In the genomic region with DNA sequence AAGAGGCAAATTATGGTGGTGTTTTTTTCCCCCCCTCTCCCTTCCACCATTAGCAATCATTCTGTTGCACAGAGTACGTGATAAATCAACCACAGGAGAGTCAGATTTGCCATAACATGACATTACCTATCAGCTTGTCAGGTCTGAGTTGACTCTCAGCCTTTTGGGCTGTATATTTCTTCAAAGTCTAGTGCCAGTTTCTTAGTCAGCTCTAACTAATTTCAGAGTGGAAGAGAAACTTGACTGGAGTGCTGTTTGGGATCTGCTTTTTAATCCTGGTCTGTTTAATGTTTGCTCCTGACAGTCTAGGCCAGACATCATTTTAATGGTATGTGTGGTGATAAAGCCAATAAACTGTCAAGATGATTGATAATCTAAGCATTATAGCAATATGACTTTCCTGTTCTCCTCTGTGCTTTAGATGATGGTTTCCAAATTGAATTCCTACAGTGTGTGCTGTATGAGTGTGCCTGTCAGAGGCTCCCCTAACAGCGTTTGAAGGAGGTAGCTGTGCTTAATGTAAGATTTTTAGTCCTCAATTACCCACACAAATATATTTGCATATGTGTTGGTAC, we compare ENCODE assay signal across 12 cellular contexts.
DNase-seq lines count a peak whose midpoint lies in the region; ATAC-seq and TF ChIP-seq lines count a peak whose summit lies in the region.
"Had no signal": no experiment of that assay in that cellular context is flagged by ENCODE, and none has a peak within 500 bp of the region (broad histone marks: within the 10 kb centered on the region; RNA-seq: fewer than 3 reads in every experiment).

No MANE protein-coding gene starts in this region.

- H3K9me2 ChIP-seq in neural cell (ENCODE audit: insufficient read depth, low read length), result no peaks in the 10 kb centered on the region

- H3K9ac ChIP-seq in neural cell (ENCODE audit: low read length), result no peak overlapping the region

- H3K27ac Mint-ChIP-seq in Caco-2 (ENCODE audit: unreplicated experiment), result peak overlapping the region; percentile 48
- H3K27ac Mint-ChIP-seq in activated naive CD4-positive, alpha-beta T cell treated with anti-CD3 and anti-CD28 coated beads for 36 hours, result no peak overlapping the region
- H3K27ac Mint-ChIP-seq: activated CD8-positive, alpha-beta T cell treated with anti-CD3 and anti-CD28 coated beads for 36 hours had no signal

- BruUV-seq in Caco-2 (replicated peaks; lab: Mats Ljungman, UMichigan), result no TSS peak

- H3K9me3 Mint-ChIP-seq in Caco-2 (ENCODE audit: unreplicated experiment), result no peaks in the 10 kb centered on the region
- H3K9me3 Mint-ChIP-seq in activated naive CD4-positive, alpha-beta T cell treated with anti-CD3 and anti-CD28 coated beads for 36 hours, result no peaks in the 10 kb centered on the region
- H3K9me3 Mint-ChIP-seq: activated CD8-positive, alpha-beta T cell treated with anti-CD3 and anti-CD28 coated beads for 36 hours had no signal

- TF ChIP-seq EP300 in neural cell (conservative IDR thresholded peaks at IDR 0.05; ENCODE audit: poor library complexity, severe bottlenecking), result peak; percentile 91

- H3K36me3 ChIP-seq in Caco-2 (ENCODE audit: control insufficient read depth, insufficient read depth, low read length), result no peaks in the 10 kb centered on the region
- no peaks in the 10 kb centered on the region for H3K36me3 ChIP-seq in neural cell (ENCODE audit: insufficient read depth, low read length)
- H3K36me3 ChIP-seq: tibial artery had no signal

- H3K4me3 ChIP-seq in Caco-2 (ENCODE audit: low read depth, low read length) (no peak overlapping the region), cardiac fibroblast (replicated peaks in 1 of 2; ENCODE audit: low read depth in 2 of 2, low read length in 2 of 2) (no peak overlapping the region), neural cell (ENCODE audit: low read length) (peak overlapping the region; percentile 11)
- H3K4me3 ChIP-seq: tibial artery had no signal

- POLR2A ChIA-PET in Caco-2 (lab: Charles Lee), result interaction anchor here (0.5 kb wide), 1 partner anchor 42 kb away, joined by 4 read pairs; no protein-coding TSS in a partner anchor

- H3K4me1 Mint-ChIP-seq in Caco-2 (ENCODE audit: low read depth, unreplicated experiment), result peaks cover 20% of the 10 kb centered on the region
- H3K4me1 Mint-ChIP-seq in activated naive CD4-positive, alpha-beta T cell treated with anti-CD3 and anti-CD28 coated beads for 36 hours (ENCODE audit: low read depth), result peaks cover 3% of the 10 kb centered on the region

- H3K27ac ChIP-seq in neural cell (ENCODE audit: low read length), result no peak overlapping the region

- DNase-seq in Caco-2 (no peak), NCI-H1436 treated with DMSO at 0.1 percent for 48 hours (lab: John Stamatoyannopoulos, UW) (peak; percentile 10), cardiac fibroblast (ENCODE audit: low read depth in 2 of 2) (peak; percentile 41 to 79)
- no peak for DNase-seq in activated naive CD4-positive, alpha-beta T cell treated with anti-CD3 and anti-CD28 coated beads for 36 hours
- DNase-seq: amygdala, NCI-H187 treated with DMSO at 0.1 percent for 48 hours, tibial artery had no signal

- no peaks in the 10 kb centered on the region for H3K79me2 ChIP-seq in neural cell (replicated peaks; ENCODE audit: insufficient read depth, low read length)

- no peak overlapping the region for H3K4me3 Mint-ChIP-seq in Caco-2 (ENCODE audit: unreplicated experiment)
- H3K4me3 Mint-ChIP-seq in activated naive CD4-positive, alpha-beta T cell treated with anti-CD3 and anti-CD28 coated beads for 36 hours, result no peak overlapping the region
- H3K4me3 Mint-ChIP-seq: activated CD8-positive, alpha-beta T cell treated with anti-CD3 and anti-CD28 coated beads for 36 hours had no signal

- ATAC-seq in HG03521 (IDR thresholded peaks at IDR 0.05; ENCODE audit: unreplicated experiment) (no peak), HG02885 (IDR thresholded peaks at IDR 0.05; ENCODE audit: poor library complexity, unreplicated experiment) (no peak), GM21423 (IDR thresholded peaks at IDR 0.05; ENCODE audit: unreplicated experiment) (no peak)
- ATAC-seq: activated CD8-positive, alpha-beta T cell treated with anti-CD3 and anti-CD28 coated beads for 36 hours had no signal

- TF ChIP-seq CTCF in Caco-2 (IDR thresholded peaks at IDR 0.05; ENCODE audit: insufficient read depth in 1 of 2, low read depth in 1 of 2, low read length in 1 of 2, severe bottlenecking in 1 of 2, unreplicated experiment in 1 of 2), result no peak
- TF ChIP-seq CTCF in cardiac fibroblast (IDR thresholded peaks at IDR 0.05; ENCODE audit: low read depth, low read length), result no peak
- no peak for TF ChIP-seq CTCF in neural cell (IDR thresholded peaks at IDR 0.05; ENCODE audit: poor library complexity, severe bottlenecking)

- no peaks in the 10 kb centered on the region for H3K27me3 Mint-ChIP-seq in Caco-2 (ENCODE audit: insufficient read depth, unreplicated experiment)
- H3K27me3 Mint-ChIP-seq in activated naive CD4-positive, alpha-beta T cell treated with anti-CD3 and anti-CD28 coated beads for 36 hours (ENCODE audit: low read depth), result peaks cover 2% of the 10 kb centered on the region

- intact Hi-C loops in Caco-2 (cut with micrococcal nuclease; ENCODE audit: unreplicated experiment), result no loop called here
- intact Hi-C loops in activated naive CD4-positive, alpha-beta T cell treated with anti-CD3 and anti-CD28 coated beads for 36 hours (cut with micrococcal nuclease), result no loop called here

- no peak overlapping the region for H3K4me2 ChIP-seq in neural cell (ENCODE audit: low read length)

- TF ChIP-seq RAD21 in neural cell (conservative IDR thresholded peaks at IDR 0.05), result no peak

- no peak overlapping the region for H2AFZ ChIP-seq in neural cell (ENCODE audit: low read depth, low read length)

- H4K20me1 ChIP-seq in neural cell (ENCODE audit: insufficient read depth), result no peaks in the 10 kb centered on the region

- peaks cover 22% of the 10 kb centered on the region for H3K4me1 ChIP-seq in Caco-2

- H3K36me3 Mint-ChIP-seq in Caco-2 (ENCODE audit: insufficient read depth, unreplicated experiment), result no peaks in the 10 kb centered on the region
- no peaks in the 10 kb centered on the region for H3K36me3 Mint-ChIP-seq in activated naive CD4-positive, alpha-beta T cell treated with anti-CD3 and anti-CD28 coated beads for 36 hours (ENCODE audit: low read depth)

- CTCF ChIA-PET in Caco-2 (lab: Charles Lee), result no interaction called here
- CTCF ChIA-PET in activated naive CD4-positive, alpha-beta T cell treated with anti-CD3 and anti-CD28 coated beads for 36 hours (lab: Charles Lee), result interaction anchor here (0.6 kb wide), 1 partner anchor 1586 kb away, joined by 3 read pairs; no protein-coding TSS in a partner anchor

- no peaks in the 10 kb centered on the region; the same call in 1 of the 2 replicates for H3K27me3 ChIP-seq in Caco-2 (replicated peaks; ENCODE audit: control insufficient read depth, insufficient read depth, low read length)
- no peaks in the 10 kb centered on the region for H3K27me3 ChIP-seq in neural cell (ENCODE audit: insufficient read depth, low read depth, low read length)
- H3K27me3 ChIP-seq: tibial artery had no signal

- no peaks in the 10 kb centered on the region for H3F3A ChIP-seq in neural cell (ENCODE audit: insufficient read depth, low read length, poor library complexity, severe bottlenecking)

- no peaks in the 10 kb centered on the region for H3K9me3 ChIP-seq in Caco-2
- no peaks in the 10 kb centered on the region for H3K9me3 ChIP-seq in neural cell (ENCODE audit: low read length)
- H3K9me3 ChIP-seq: tibial artery had no signal

TF ChIP-seq in neural cell, 6 proteins besides CTCF, POLR2A, EP300 and RAD21:
- TF ChIP-seq POLR2AphosphoS5 (IDR thresholded peaks at IDR 0.05) (peak; percentile 68), EZH2 (IDR thresholded peaks at IDR 0.05; ENCODE audit: borderline replicate concordance, insufficient read depth, low read length, poor library complexity, severe bottlenecking) (no peak)
TF ChIP-seq in neural cell: peak in this region for 1.

Comparison
In these comparisons a context has a peak if more than half of its experiments do, and no peak if none do; other contexts are left out.
1. DNase-seq: peak in NCI-H1436 treated with DMSO at 0.1 percent for 48 hours (single experiment) and cardiac fibroblast (2 of 2); none in Caco-2 (0 of 2) and activated naive CD4-positive, alpha-beta T cell treated with anti-CD3 and anti-CD28 coated beads for 36 hours (single experiment).